Comparison of ENCODE assay signal across 1 cellular context in the genomic region with DNA sequence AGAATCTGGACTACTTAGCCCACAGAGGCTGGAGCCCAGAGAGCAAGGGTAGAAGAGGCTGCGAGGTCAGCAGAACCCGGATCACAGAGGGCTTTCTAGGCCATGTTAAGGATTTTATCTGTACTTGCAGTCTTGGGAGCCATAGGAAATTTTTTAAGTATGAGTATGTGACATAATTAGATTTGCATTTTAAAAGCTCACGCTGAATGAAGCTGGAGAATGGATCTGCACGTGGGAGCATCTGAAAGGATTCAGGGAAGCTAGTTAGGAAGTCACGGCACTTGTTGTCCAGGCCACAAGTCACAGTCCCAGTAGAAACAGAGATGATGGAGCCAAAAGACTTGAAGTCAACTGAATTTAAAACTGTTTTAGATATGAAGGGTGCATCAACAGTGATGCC.
TF ChIP-seq lines count a peak whose summit lies in the region.

No MANE protein-coding gene starts in this region.

TF ChIP-seq in H1, 55 proteins besides CTCF, POLR2A, EP300 and RAD21:
- TF ChIP-seq, protein P1, sequence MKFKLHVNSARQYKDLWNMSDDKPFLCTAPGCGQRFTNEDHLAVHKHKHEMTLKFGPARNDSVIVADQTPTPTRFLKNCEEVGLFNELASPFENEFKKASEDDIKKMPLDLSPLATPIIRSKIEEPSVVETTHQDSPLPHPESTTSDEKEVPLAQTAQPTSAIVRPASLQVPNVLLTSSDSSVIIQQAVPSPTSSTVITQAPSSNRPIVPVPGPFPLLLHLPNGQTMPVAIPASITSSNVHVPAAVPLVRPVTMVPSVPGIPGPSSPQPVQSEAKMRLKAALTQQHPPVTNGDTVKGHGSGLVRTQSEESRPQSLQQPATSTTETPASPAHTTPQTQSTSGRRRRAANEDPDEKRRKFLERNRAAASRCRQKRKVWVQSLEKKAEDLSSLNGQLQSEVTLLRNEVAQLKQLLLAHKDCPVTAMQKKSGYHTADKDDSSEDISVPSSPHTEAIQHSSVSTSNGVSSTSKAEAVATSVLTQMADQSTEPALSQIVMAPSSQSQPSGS (IDR thresholded peaks at IDR 0.05; ENCODE audit: low read length), result no peak
- no peak for TF ChIP-seq HDAC2 (IDR thresholded peaks at IDR 0.05; ENCODE audit: borderline replicate concordance in 1 of 2, low read depth in 2 of 2, low read length in 2 of 2)
- no peak for TF ChIP-seq SIRT6 (IDR thresholded peaks at IDR 0.05; ENCODE audit: low read length)
- TF ChIP-seq GABPA (IDR thresholded peaks at IDR 0.05; ENCODE audit: borderline replicate concordance, insufficient read depth, low read length), result no peak
- no peak for TF ChIP-seq SIX5 (IDR thresholded peaks at IDR 0.05; ENCODE audit: low read depth, low read length)
- TF ChIP-seq SP4 (IDR thresholded peaks at IDR 0.05; ENCODE audit: low read length), result no peak
- no peak for TF ChIP-seq GTF2F1 (IDR thresholded peaks at IDR 0.05; ENCODE audit: borderline replicate concordance, low read depth, low read length)
- TF ChIP-seq KDM4A (IDR thresholded peaks at IDR 0.05; ENCODE audit: low read depth, low read length, severe bottlenecking), result no peak
- TF ChIP-seq SRF (IDR thresholded peaks at IDR 0.05; ENCODE audit: low read depth, low read length), result no peak
- TF ChIP-seq TBP (IDR thresholded peaks at IDR 0.05; ENCODE audit: low read depth, low read length), result no peak
- no peak for TF ChIP-seq SP1 (IDR thresholded peaks at IDR 0.05; ENCODE audit: low read depth, low read length)
- TF ChIP-seq JUN (IDR thresholded peaks at IDR 0.05; ENCODE audit: low read depth, low read length), result no peak
- TF ChIP-seq RBBP5 (IDR thresholded peaks at IDR 0.05; ENCODE audit: borderline replicate concordance, low read depth, low read length), result no peak
- no peak for TF ChIP-seq RFX5 (IDR thresholded peaks at IDR 0.05; ENCODE audit: borderline replicate concordance, low read depth, low read length)
- no peak for TF ChIP-seq CHD2 (IDR thresholded peaks at IDR 0.05; ENCODE audit: low read length)
- TF ChIP-seq TAF7 (optimal IDR thresholded peaks at IDR 0.05; ENCODE audit: borderline replicate concordance, low read depth, low read length), result no peak
- TF ChIP-seq KDM5A (IDR thresholded peaks at IDR 0.05; ENCODE audit: low read length), result no peak
- TF ChIP-seq RXRA (IDR thresholded peaks at IDR 0.05; ENCODE audit: insufficient read depth, low read depth, low read length), result no peak
- no peak for TF ChIP-seq BACH1 (IDR thresholded peaks at IDR 0.05; ENCODE audit: low read length)
- TF ChIP-seq PHF8 (conservative IDR thresholded peaks at IDR 0.05; ENCODE audit: low read depth, low read length), result no peak
